Comparison of ENCODE assay signal across 21 cellular contexts in the genomic region with DNA sequence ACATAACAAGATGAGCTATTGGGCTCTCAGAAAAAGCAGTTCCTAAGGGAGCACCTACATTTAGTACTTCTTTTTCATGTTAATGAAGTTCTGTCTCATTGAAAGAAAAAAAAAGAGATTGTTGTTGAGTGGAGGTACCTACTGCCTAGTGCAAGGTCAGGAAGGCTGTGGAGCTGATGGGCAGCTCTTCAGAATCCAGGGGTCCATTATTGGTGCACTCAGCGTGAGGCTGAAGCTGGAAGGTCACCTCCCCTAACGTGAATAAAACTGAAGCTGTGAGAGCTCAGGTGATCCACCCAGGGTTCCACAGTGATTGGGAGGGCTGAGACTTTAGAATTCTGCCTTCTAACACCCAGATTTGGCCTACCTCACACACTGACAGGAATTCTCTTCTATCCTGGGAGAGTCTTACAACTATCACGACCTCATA.
DNase-seq lines count a peak whose midpoint lies in the region; ATAC-seq, FAIRE-seq and TF ChIP-seq lines count a peak whose summit lies in the region.
"Had no signal": no experiment of that assay in that cellular context is flagged by ENCODE, and none has a peak within 500 bp of the region (broad histone marks: within the 10 kb centered on the region; RNA-seq: fewer than 3 reads in every experiment).

No MANE protein-coding gene starts in this region.

- H2BK15ac ChIP-seq in H1 (ENCODE audit: low read length) (no peak overlapping the region), mesenchymal stem cell (ENCODE audit: low read depth, poor library complexity, severe bottlenecking) (peak overlapping the region; percentile 23)

- TF ChIP-seq POLR2A in H1 (IDR thresholded peaks at IDR 0.05; ENCODE audit: control extremely low read depth in 1 of 2, low read depth in 2 of 2, low read length in 2 of 2) = no peak

- H3K27ac ChIP-seq in GM23338 (ENCODE audit: low read depth) (peak overlapping the region; percentile 88), H1 (ENCODE audit: low read depth, low read length) (no peak overlapping the region), mesenchymal stem cell (ENCODE audit: low read length, poor library complexity, severe bottlenecking) (no peak overlapping the region)
- H3K27ac ChIP-seq: A549, Peyer's patch had no signal

- H3K79me1 ChIP-seq in H1 (ENCODE audit: low read depth, low read length) (no peaks in the 10 kb centered on the region), mesenchymal stem cell (replicated peaks; ENCODE audit: low read length, poor library complexity, severe bottlenecking) (no peaks in the 10 kb centered on the region)

- H3K4me3 ChIP-seq in GM23338 = no peak overlapping the region
- H3K4me3 ChIP-seq in H1 (ENCODE audit: extremely low read depth in 1 of 4, insufficient read depth in 2 of 4, low read depth in 3 of 4, low read length in 4 of 4) = no peak overlapping the region
- no peak overlapping the region for H3K4me3 ChIP-seq in mesenchymal stem cell (ENCODE audit: insufficient read depth in 1 of 2, low read depth in 1 of 2, low read length in 2 of 2)
- H3K4me3 ChIP-seq: A549; BLaER1 treated with 17β-estradiol and CSF1 and Interleukin-3, amounts not matched to agents 10 nM and 100 nM; MG63; Peyer's patch had no signal

- H3K4ac ChIP-seq in H1 (replicated peaks; ENCODE audit: insufficient read length, low read depth, low read length) (peak overlapping the region; percentile 73), mesenchymal stem cell (ENCODE audit: low read depth in 1 of 2, low read length in 2 of 2) (peak overlapping the region in 1 of 2 experiments; percentile 33)

- H2AFZ ChIP-seq in GM23338 (no peak overlapping the region), H1 (ENCODE audit: low read length) (no peak overlapping the region), mesenchymal stem cell (ENCODE audit: low read depth, low read length) (no peak overlapping the region)

- peak overlapping the region; percentile 51; the same call in 1 of the 2 replicates for H2BK20ac ChIP-seq in H1 (ENCODE audit: low read length)

- no peaks in the 10 kb centered on the region for H3K9me3 Mint-ChIP-seq in GM23338
- H3K9me3 Mint-ChIP-seq: CD8-positive, alpha-beta memory T cell had no signal

- peaks cover 11% of the 10 kb centered on the region for H3K9me2 ChIP-seq in GM23338 (ENCODE audit: insufficient read depth)
- H3K9me2 ChIP-seq: SK-N-SH had no signal

- no peak overlapping the region for H3K18ac ChIP-seq in H1 (ENCODE audit: extremely low read depth, low read length)
- H3K18ac ChIP-seq in mesenchymal stem cell (ENCODE audit: low read depth in 1 of 2, low read length in 2 of 2) = peak overlapping the region in 1 of 2 experiments; percentile 50

- H3K27me3 Mint-ChIP-seq in GM23338 (ENCODE audit: insufficient read depth, low read depth, poor library complexity) = no peaks in the 10 kb centered on the region

- H4K8ac ChIP-seq in H1 (ENCODE audit: extremely low read depth, insufficient read depth, low read length) = no peak overlapping the region
- H4K8ac ChIP-seq in mesenchymal stem cell (ENCODE audit: low read length) = no peak overlapping the region

- H2AK5ac ChIP-seq in H1 (ENCODE audit: low read depth, low read length) (no peak overlapping the region), mesenchymal stem cell (ENCODE audit: low read length, severe bottlenecking) (no peak overlapping the region)

- H3K56ac ChIP-seq in H1 (replicated peaks; ENCODE audit: insufficient read length, low read depth, low read length) = peak overlapping the region; percentile 4

- no peak overlapping the region for H2BK12ac ChIP-seq in H1 (ENCODE audit: low read depth, low read length)
- H2BK12ac ChIP-seq in mesenchymal stem cell (ENCODE audit: low read length in 2 of 2) = peak overlapping the region in 1 of 2 experiments; percentile 68

- peaks cover 19% of the 10 kb centered on the region for H3K4me1 Mint-ChIP-seq in GM23338

- TF ChIP-seq CTCF in GM23338 (conservative IDR thresholded peaks at IDR 0.05; ENCODE audit: low read depth in 2 of 2) = no peak
- no peak for TF ChIP-seq CTCF in H1 (IDR thresholded peaks at IDR 0.05; ENCODE audit: control extremely low read depth in 1 of 3, insufficient read depth in 1 of 3, low read depth in 1 of 3, low read length in 3 of 3)

- H4K20me1 ChIP-seq in GM23338 (replicated peaks; ENCODE audit: insufficient read depth) = no peaks in the 10 kb centered on the region
- no peaks in the 10 kb centered on the region for H4K20me1 ChIP-seq in H1 (replicated peaks in 1 of 2; ENCODE audit: control insufficient read depth in 1 of 2, insufficient read depth in 2 of 2, low read length in 2 of 2)
- H4K20me1 ChIP-seq: BLaER1 treated with 17β-estradiol and CSF1 and Interleukin-3, amounts not matched to agents 10 nM and 100 nM had no signal

- H3K4me3 Mint-ChIP-seq in GM23338 = peak overlapping the region; percentile 13; the same call in 1 of the 3 replicates
- H3K4me3 Mint-ChIP-seq: CD8-positive, alpha-beta memory T cell had no signal

- peak overlapping the region; percentile 47 for H2BK120ac ChIP-seq in H1 (replicated peaks; ENCODE audit: low read depth, low read length)
- H2BK120ac ChIP-seq in mesenchymal stem cell (ENCODE audit: low read depth, low read length) = no peak overlapping the region

- peak overlapping the region; percentile 57 for H4K5ac ChIP-seq in H1 (ENCODE audit: insufficient read length, low read depth, low read length)

- H3K9me3 ChIP-seq in H1 (ENCODE audit: insufficient read depth in 2 of 2, low read depth in 1 of 2, low read length in 1 of 2) (no peaks in the 10 kb centered on the region), mesenchymal stem cell (ENCODE audit: control insufficient read depth, low read length) (no peaks in the 10 kb centered on the region)
- H3K9me3 ChIP-seq: A549, MG63, Peyer's patch, SK-N-SH had no signal

- TF ChIP-seq RAD21 in H1 (IDR thresholded peaks at IDR 0.05 in 1 of 2, conservative IDR thresholded peaks at IDR 0.05 in 1 of 2; ENCODE audit: low read depth in 2 of 2, low read length in 2 of 2) = no peak

- H3K14ac ChIP-seq in H1 (ENCODE audit: insufficient read length) (no peak overlapping the region), mesenchymal stem cell (ENCODE audit: low read length in 2 of 2) (no peak overlapping the region)

- H3K36me3 ChIP-seq in GM23338 (ENCODE audit: insufficient read depth) = no peaks in the 10 kb centered on the region
- H3K36me3 ChIP-seq in H1 (ENCODE audit: control insufficient read depth in 2 of 4, insufficient read depth in 4 of 4, low read length in 3 of 4) = no peaks in the 10 kb centered on the region
- no peaks in the 10 kb centered on the region for H3K36me3 ChIP-seq in mesenchymal stem cell (ENCODE audit: control insufficient read depth in 1 of 2, insufficient read depth in 2 of 2, low read depth in 1 of 2, low read length in 2 of 2)
- H3K36me3 ChIP-seq: BLaER1 treated with 17β-estradiol and CSF1 and Interleukin-3, amounts not matched to agents 10 nM and 100 nM; MG63; Peyer's patch had no signal

- H2BK5ac ChIP-seq in H1 (ENCODE audit: low read depth, low read length) (peak overlapping the region; percentile 57; the same call in 1 of the 2 replicates), mesenchymal stem cell (ENCODE audit: low read depth, low read length, poor library complexity, severe bottlenecking) (no peak overlapping the region)

- H3K79me2 ChIP-seq in GM23338 (replicated peaks; ENCODE audit: insufficient read depth) (no peaks in the 10 kb centered on the region), H1 (ENCODE audit: control insufficient read depth in 1 of 2, insufficient read depth in 2 of 2, low read length in 2 of 2) (no peaks in the 10 kb centered on the region)

- H3K23me2 ChIP-seq in H1 (ENCODE audit: low read depth, low read length) = no peaks in the 10 kb centered on the region

- H3K4me2 ChIP-seq in GM23338 (peak overlapping the region; percentile 20), H1 (ENCODE audit: insufficient read depth in 1 of 2, low read depth in 2 of 2, low read length in 2 of 2) (peak overlapping the region; percentile 2 to 24; a peak in 2 of 4 replicates), mesenchymal stem cell (ENCODE audit: low read length, poor library complexity, severe bottlenecking) (no peak overlapping the region)
- H3K4me2 ChIP-seq: A549, SK-N-SH had no signal

- FAIRE-seq in H1 (lab: Jason Lieb, UNC) = peak; percentile 24
- FAIRE-seq: HepG2 had no signal

- peaks cover 20% of the 10 kb centered on the region for H3K4me1 ChIP-seq in GM23338 (ENCODE audit: insufficient read depth)
- H3K4me1 ChIP-seq in H1 (replicated peaks in 1 of 4; ENCODE audit: control insufficient read depth in 3 of 4, insufficient read depth in 4 of 4, low read length in 3 of 4) = peaks cover 3 to 6% (median 4%) of the 10 kb centered on the region in 4 experiments; a peak in 4 of 7 replicates
- no peaks in the 10 kb centered on the region for H3K4me1 ChIP-seq in mesenchymal stem cell (ENCODE audit: control insufficient read depth, insufficient read depth, low read depth, low read length)

- ATAC-seq in GM23338 = peak; percentile 97
- ATAC-seq: A549, HepG2, Right ventricle myocardium inferior had no signal

- CTCF ChIA-PET in H1 (lab: Charles Lee; ENCODE audit: partially characterized antibody) = interaction anchor here (0.6 to 1.2 kb wide), 5 partner anchors 8 to 110 kb away, joined by 3 to 4 read pairs (median 3); no protein-coding TSS in a partner anchor

- H3K9ac ChIP-seq in H1 (replicated peaks in 1 of 4; ENCODE audit: extremely low read depth in 1 of 4, low read depth in 3 of 4, low read length in 3 of 4) = no peak overlapping the region; a peak in 1 of 7 replicates
- H3K9ac ChIP-seq in mesenchymal stem cell (ENCODE audit: low read length) = no peak overlapping the region
- H3K9ac ChIP-seq: BLaER1 treated with 17β-estradiol and CSF1 and Interleukin-3, amounts not matched to agents 10 nM and 100 nM; SK-N-SH had no signal

- POLR2A ChIA-PET in H1 (lab: Charles Lee; ENCODE audit: partially characterized antibody) = no interaction called here

- H3K27me3 ChIP-seq in GM23338 (ENCODE audit: insufficient read depth) (no peaks in the 10 kb centered on the region), H1 (replicated peaks in 1 of 4; ENCODE audit: control insufficient read depth in 3 of 4, extremely low read depth in 1 of 4, insufficient read depth in 3 of 4, low read length in 3 of 4) (no peaks in the 10 kb centered on the region), mesenchymal stem cell (ENCODE audit: control insufficient read depth in 1 of 2, insufficient read depth in 1 of 2, low read length in 2 of 2) (no peaks in the 10 kb centered on the region)
- H3K27me3 ChIP-seq: BLaER1 treated with 17β-estradiol and CSF1 and Interleukin-3, amounts not matched to agents 10 nM and 100 nM; MG63; Peyer's patch had no signal

- H3K27ac Mint-ChIP-seq in GM23338 = peak overlapping the region; percentile 90
- H3K27ac Mint-ChIP-seq: CD8-positive, alpha-beta memory T cell had no signal

- DNase-seq in GM23338 (ENCODE audit: low spot score) (peak; percentile 83), NCI-H187 treated with DMSO at 0.1 percent for 48 hours (lab: John Stamatoyannopoulos, UW) (peak; percentile 79), H1 (ENCODE audit: low read depth in 1 of 2, low spot score in 2 of 2) (peak in 1 of 2 experiments; percentile 29), mesenchymal stem cell (no peak), NCI-H1092 treated with DMSO at 0.1 percent for 48 hours (lab: John Stamatoyannopoulos, UW) (no peak), kidney tubule cell (ENCODE audit: low spot score) (no peak), D341Med (ENCODE audit: low spot score) (no peak), SHP77 (lab: John Stamatoyannopoulos, UW) (no peak)
- DNase-seq: CD8-positive, alpha-beta memory T cell; MG63; NCI-H1092; NCI-H1694; NCI-H510A treated with DMSO at 0.1 percent for 48 hours; NCI-H82; Peyer's patch; SK-N-SH; T-helper 1 cell had no signal

- H3K36me3 Mint-ChIP-seq in GM23338 (ENCODE audit: low read depth) = peaks cover 3% of the 10 kb centered on the region; the same call in 1 of the 3 replicates

- 4% methylated on average over 3 of the region's 3 CpGs; no CpG with 5 or more reads in 1 of the 2 experiments for WGBS in H1 (ENCODE audit: extremely low coverage in 1 of 2, insufficient coverage in 1 of 2, insufficient read length in 1 of 2, insufficient replicate concordance in 2 of 2, low coverage in 1 of 2, low lambda C conversion rate in 2 of 2, missing lambda C conversion rate in 1 of 2), 2 experiments
- WGBS in mesenchymal stem cell = 100% methylated on average over 1 of the region's 3 CpGs

- TF ChIP-seq EP300 in H1 (IDR thresholded peaks at IDR 0.05; ENCODE audit: borderline replicate concordance in 1 of 2, low read depth in 2 of 2, low read length in 2 of 2) = no peak

- H3F3A ChIP-seq in GM23338 (replicated peaks; ENCODE audit: low read depth) = 0 out of 2 replicates have a peak, but pooled peaks cover 3% of the 10 kb centered on the region

- H3K23ac ChIP-seq in H1 (ENCODE audit: insufficient read length) = no peak overlapping the region
- H3K23ac ChIP-seq in mesenchymal stem cell (ENCODE audit: low read length in 2 of 2) = no peak overlapping the region

- H4K91ac ChIP-seq in H1 (replicated peaks; ENCODE audit: insufficient read length, low read length) (peak overlapping the region; percentile 77), mesenchymal stem cell (ENCODE audit: low read length) (peak overlapping the region; percentile 34)

Comparison
In these comparisons a context has a peak if more than half of its experiments do, and no peak if none do; other contexts are left out.
1. DNase-seq: peak in GM23338 (single experiment) and NCI-H187 treated with DMSO at 0.1 percent for 48 hours (single experiment); none in mesenchymal stem cell (single experiment), NCI-H1092 treated with DMSO at 0.1 percent for 48 hours (single experiment), kidney tubule cell (single experiment), D341Med (single experiment) and SHP77 (0 of 2).